Comparison of ENCODE assay signal across 1 cellular context in the genomic region with DNA sequence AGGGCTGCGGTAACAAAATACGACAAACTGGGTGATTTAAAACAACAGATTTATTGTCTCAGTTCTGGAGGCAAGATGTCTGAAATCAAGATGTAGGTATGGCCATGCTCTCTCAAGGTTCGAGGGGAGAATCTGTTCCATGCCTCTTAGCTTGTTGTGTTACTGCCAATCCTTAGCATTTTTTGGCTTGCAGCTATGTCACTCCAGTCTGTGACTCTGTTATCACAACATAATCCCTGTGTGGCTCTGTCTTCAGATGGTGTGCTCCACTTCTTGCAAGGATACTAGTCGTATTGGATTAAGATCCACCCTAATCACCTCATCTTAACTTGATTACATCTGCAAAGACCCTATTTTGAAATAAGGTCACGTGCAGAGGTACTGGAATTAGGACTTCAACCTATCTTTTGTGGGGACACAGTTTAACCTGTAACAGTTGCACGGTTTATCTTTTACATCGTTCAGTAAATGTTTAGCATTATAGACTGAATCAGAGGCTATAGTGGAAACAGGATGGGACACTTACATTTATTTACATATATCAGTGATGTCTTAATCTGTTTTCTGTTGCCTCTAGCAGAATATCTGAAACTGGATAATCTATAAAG.
TF ChIP-seq lines count a peak whose summit lies in the region.

No MANE protein-coding gene starts in this region.

TF ChIP-seq in HepG2, 621 proteins besides CTCF, POLR2A, EP300 and RAD21:
- TF ChIP-seq ARNT2 (CRISPR knock-in tag; IDR thresholded peaks at IDR 0.05; ENCODE audit: low read depth) = no peak
- peak; percentile 45; the same call in 1 of the 2 replicates for TF ChIP-seq BHLHE40 (IDR thresholded peaks at IDR 0.05; ENCODE audit: low read length)
- no peak for TF ChIP-seq ZNF18 (CRISPR knock-in tag; IDR thresholded peaks at IDR 0.05; ENCODE audit: insufficient replicate concordance)
- TF ChIP-seq, protein P1, sequence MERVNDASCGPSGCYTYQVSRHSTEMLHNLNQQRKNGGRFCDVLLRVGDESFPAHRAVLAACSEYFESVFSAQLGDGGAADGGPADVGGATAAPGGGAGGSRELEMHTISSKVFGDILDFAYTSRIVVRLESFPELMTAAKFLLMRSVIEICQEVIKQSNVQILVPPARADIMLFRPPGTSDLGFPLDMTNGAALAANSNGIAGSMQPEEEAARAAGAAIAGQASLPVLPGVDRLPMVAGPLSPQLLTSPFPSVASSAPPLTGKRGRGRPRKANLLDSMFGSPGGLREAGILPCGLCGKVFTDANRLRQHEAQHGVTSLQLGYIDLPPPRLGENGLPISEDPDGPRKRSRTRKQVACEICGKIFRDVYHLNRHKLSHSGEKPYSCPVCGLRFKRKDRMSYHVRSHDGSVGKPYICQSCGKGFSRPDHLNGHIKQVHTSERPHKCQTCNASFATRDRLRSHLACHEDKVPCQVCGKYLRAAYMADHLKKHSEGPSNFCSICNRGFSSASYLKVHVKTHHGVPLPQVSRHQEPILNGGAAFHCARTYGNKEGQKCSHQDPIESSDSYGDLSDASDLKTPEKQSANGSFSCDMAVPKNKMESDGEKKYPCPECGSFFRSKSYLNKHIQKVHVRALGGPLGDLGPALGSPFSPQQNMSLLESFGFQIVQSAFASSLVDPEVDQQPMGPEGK (CRISPR knock-in tag; IDR thresholded peaks at IDR 0.05) = peak; percentile 13; the same call in 1 of the 2 replicates
- no peak for TF ChIP-seq SYNCRIP (IDR thresholded peaks at IDR 0.05; ENCODE audit: insufficient read depth, low read depth, low read length)
- TF ChIP-seq, protein P2, sequence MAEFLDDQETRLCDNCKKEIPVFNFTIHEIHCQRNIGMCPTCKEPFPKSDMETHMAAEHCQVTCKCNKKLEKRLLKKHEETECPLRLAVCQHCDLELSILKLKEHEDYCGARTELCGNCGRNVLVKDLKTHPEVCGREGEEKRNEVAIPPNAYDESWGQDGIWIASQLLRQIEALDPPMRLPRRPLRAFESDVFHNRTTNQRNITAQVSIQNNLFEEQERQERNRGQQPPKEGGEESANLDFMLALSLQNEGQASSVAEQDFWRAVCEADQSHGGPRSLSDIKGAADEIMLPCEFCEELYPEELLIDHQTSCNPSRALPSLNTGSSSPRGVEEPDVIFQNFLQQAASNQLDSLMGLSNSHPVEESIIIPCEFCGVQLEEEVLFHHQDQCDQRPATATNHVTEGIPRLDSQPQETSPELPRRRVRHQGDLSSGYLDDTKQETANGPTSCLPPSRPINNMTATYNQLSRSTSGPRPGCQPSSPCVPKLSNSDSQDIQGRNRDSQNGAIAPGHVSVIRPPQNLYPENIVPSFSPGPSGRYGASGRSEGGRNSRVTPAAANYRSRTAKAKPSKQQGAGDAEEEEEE (CRISPR knock-in tag; IDR thresholded peaks at IDR 0.05; ENCODE audit: borderline replicate concordance) = no peak
- TF ChIP-seq, protein P3, sequence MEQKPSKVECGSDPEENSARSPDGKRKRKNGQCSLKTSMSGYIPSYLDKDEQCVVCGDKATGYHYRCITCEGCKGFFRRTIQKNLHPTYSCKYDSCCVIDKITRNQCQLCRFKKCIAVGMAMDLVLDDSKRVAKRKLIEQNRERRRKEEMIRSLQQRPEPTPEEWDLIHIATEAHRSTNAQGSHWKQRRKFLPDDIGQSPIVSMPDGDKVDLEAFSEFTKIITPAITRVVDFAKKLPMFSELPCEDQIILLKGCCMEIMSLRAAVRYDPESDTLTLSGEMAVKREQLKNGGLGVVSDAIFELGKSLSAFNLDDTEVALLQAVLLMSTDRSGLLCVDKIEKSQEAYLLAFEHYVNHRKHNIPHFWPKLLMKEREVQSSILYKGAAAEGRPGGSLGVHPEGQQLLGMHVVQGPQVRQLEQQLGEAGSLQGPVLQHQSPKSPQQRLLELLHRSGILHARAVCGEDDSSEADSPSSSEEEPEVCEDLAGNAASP (CRISPR knock-in tag; IDR thresholded peaks at IDR 0.05; ENCODE audit: borderline replicate concordance) = peak; percentile 10; the same call in 1 of the 2 replicates
- TF ChIP-seq MIER3 (CRISPR knock-in tag; IDR thresholded peaks at IDR 0.05; ENCODE audit: borderline replicate concordance) = no peak
- TF ChIP-seq CEBPG (CRISPR knock-in tag; IDR thresholded peaks at IDR 0.05) = 0 out of 2 replicates have a peak, but pooled peaks have one; percentile 15
- no peak for TF ChIP-seq ZNF20 (CRISPR knock-in tag; IDR thresholded peaks at IDR 0.05)
- TF ChIP-seq ZBTB8A (CRISPR knock-in tag; IDR thresholded peaks at IDR 0.05; ENCODE audit: borderline replicate concordance, low read depth) = no peak
- TF ChIP-seq GATA4 (IDR thresholded peaks at IDR 0.05; ENCODE audit: borderline replicate concordance, low read depth) = no peak
- TF ChIP-seq CAMTA2 (CRISPR knock-in tag; IDR thresholded peaks at IDR 0.05; ENCODE audit: borderline replicate concordance) = no peak
- no peak for TF ChIP-seq TEAD3 (CRISPR knock-in tag; optimal IDR thresholded peaks at IDR 0.05; ENCODE audit: borderline replicate concordance)
- TF ChIP-seq ZNF878 (CRISPR knock-in tag; IDR thresholded peaks at IDR 0.05) = no peak
- TF ChIP-seq HNF4A (CRISPR knock-in tag; IDR thresholded peaks at IDR 0.05) = peak; percentile 64
- 0 out of 2 replicates have a peak, but pooled peaks have one; percentile 30 for TF ChIP-seq PITX1 (CRISPR knock-in tag; IDR thresholded peaks at IDR 0.05)
- no peak for TF ChIP-seq ZNF333 (CRISPR knock-in tag; IDR thresholded peaks at IDR 0.05; ENCODE audit: borderline replicate concordance)
- TF ChIP-seq PHF20 (CRISPR knock-in tag; IDR thresholded peaks at IDR 0.05) = no peak
- TF ChIP-seq RBFOX2 (IDR thresholded peaks at IDR 0.05; ENCODE audit: low read depth, low read length) = peak; percentile 80
- TF ChIP-seq ZMYM4 (CRISPR knock-in tag; IDR thresholded peaks at IDR 0.05) = peak; percentile 35; the same call in 1 of the 2 replicates
- no peak for TF ChIP-seq ARHGAP35 (CRISPR knock-in tag; IDR thresholded peaks at IDR 0.05; ENCODE audit: borderline replicate concordance)
- 0 out of 2 replicates have a peak, but pooled peaks have one; percentile 10 for TF ChIP-seq ARID5B (CRISPR knock-in tag; IDR thresholded peaks at IDR 0.05)
- no peak for TF ChIP-seq SOX13 (IDR thresholded peaks at IDR 0.05)
- TF ChIP-seq SOX13 (CRISPR knock-in tag; conservative IDR thresholded peaks at IDR 0.05 in 1 of 2, IDR thresholded peaks at IDR 0.05 in 1 of 2) = peak in 1 of 2 experiments; percentile 27; a peak in 1 of 4 replicates
- TF ChIP-seq ZNF607 (CRISPR knock-in tag; IDR thresholded peaks at IDR 0.05; ENCODE audit: borderline replicate concordance) = no peak
- TF ChIP-seq SAP130 (CRISPR knock-in tag; IDR thresholded peaks at IDR 0.05; ENCODE audit: low read depth) = peak; percentile 26; the same call in 1 of the 2 replicates
- no peak for TF ChIP-seq BATF2 (CRISPR knock-in tag; IDR thresholded peaks at IDR 0.05)
- peak; percentile 27; the same call in 1 of the 2 replicates for TF ChIP-seq GATAD2A (CRISPR knock-in tag; IDR thresholded peaks at IDR 0.05)
- peak; percentile 69; the same call in 1 of the 2 replicates for TF ChIP-seq ZBTB20 (CRISPR knock-in tag; IDR thresholded peaks at IDR 0.05; ENCODE audit: borderline replicate concordance, low read depth)
- no peak for TF ChIP-seq ZNF24 (IDR thresholded peaks at IDR 0.05)
- TF ChIP-seq ATF2 (CRISPR knock-in tag; IDR thresholded peaks at IDR 0.05) = no peak
